ENCODE assay signal across 1 cellular context in genomic region chr11:75184757-75185156, GRCh38.
TF ChIP-seq lines count a peak whose summit lies in the region.

No MANE protein-coding gene starts in this region.

TF ChIP-seq in HepG2, 621 proteins besides CTCF, POLR2A, EP300 and RAD21:
- TF ChIP-seq ZNF296 (CRISPR knock-in tag; conservative IDR thresholded peaks at IDR 0.05) (no peak), ZFP41 (CRISPR knock-in tag; IDR thresholded peaks at IDR 0.05; ENCODE audit: borderline replicate concordance) (no peak), NFE2L1 (CRISPR knock-in tag; IDR thresholded peaks at IDR 0.05; ENCODE audit: borderline replicate concordance) (no peak), DZIP1 (CRISPR knock-in tag; IDR thresholded peaks at IDR 0.05) (no peak), ZNF354B (CRISPR knock-in tag; IDR thresholded peaks at IDR 0.05) (no peak), MAZ (IDR thresholded peaks at IDR 0.05; ENCODE audit: borderline replicate concordance, low read depth, low read length) (no peak), MAZ (CRISPR knock-in tag; IDR thresholded peaks at IDR 0.05; ENCODE audit: low read depth) (no peak), SETDB1 (CRISPR knock-in tag; IDR thresholded peaks at IDR 0.05; ENCODE audit: borderline replicate concordance) (no peak), TRIM22 (IDR thresholded peaks at IDR 0.05) (no peak)
TF ChIP-seq in HepG2: peak in this region for 0.
